In the genomic region with DNA sequence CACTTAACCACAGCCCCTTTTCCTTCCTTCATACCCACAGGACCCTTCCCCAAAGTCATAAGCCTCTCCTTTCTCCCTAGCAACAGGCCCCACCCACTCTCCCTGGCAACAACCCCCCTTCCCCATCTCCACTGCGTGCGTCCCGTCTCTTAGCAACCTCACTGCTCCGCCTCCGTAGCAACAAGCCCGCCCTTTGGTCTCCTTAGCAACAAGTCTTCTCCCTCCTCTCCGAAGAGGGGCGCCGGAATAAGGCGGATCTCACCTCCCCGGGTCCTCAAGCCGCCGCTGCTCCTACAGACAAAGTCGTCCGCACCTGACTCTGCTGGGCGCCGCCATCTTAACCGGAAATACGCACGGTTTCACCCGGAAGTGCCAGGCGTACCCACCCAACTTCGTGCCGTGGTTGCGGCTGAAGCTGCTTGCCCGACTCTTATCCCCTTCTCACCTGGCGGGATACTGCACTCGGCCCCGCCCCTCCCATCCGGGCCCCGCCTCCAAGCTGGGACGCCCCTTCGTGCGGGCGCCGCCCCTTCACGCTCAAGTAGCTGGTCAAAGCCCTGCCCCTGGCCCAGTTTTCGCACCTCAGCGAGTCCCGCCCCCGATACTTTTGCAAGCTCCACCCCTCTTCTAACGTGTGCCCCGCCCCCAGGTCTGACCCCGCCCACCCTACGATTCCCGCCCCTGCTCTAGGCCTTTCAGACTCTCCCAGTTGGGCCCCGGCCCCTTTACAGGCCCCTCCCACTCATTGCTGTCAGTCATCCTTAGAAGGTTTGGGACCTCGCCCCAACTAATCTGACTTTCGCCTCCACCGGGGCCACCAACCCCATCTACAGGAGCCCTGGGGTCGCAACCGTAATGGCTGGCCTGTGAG, we compare ENCODE assay signal across 1 cellular context.
TF ChIP-seq lines count a peak whose summit lies in the region.

TSS of gene HSPBP1 (minus strand) at position 338 of the 871 bp plus-strand sequence. CDS start 502 bp downstream, outside the sequence.

TF ChIP-seq in H1, 55 proteins besides CTCF, POLR2A, EP300 and RAD21:
- no peak for TF ChIP-seq BACH1 (IDR thresholded peaks at IDR 0.05; ENCODE audit: low read length)
- TF ChIP-seq BRCA1 (IDR thresholded peaks at IDR 0.05; ENCODE audit: low read depth, low read length) = no peak
- peak; percentile 98 for TF ChIP-seq KDM4A (IDR thresholded peaks at IDR 0.05; ENCODE audit: low read depth, low read length, severe bottlenecking)
- no peak for TF ChIP-seq EGR1 (IDR thresholded peaks at IDR 0.05; ENCODE audit: borderline replicate concordance, low read depth, low read length)
- TF ChIP-seq TCF12 (IDR thresholded peaks at IDR 0.05; ENCODE audit: low read depth, low read length) = no peak
- TF ChIP-seq, protein P1, sequence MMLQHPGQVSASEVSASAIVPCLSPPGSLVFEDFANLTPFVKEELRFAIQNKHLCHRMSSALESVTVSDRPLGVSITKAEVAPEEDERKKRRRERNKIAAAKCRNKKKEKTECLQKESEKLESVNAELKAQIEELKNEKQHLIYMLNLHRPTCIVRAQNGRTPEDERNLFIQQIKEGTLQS (IDR thresholded peaks at IDR 0.05; ENCODE audit: insufficient read depth, low read depth, low read length) = no peak
- TF ChIP-seq KDM5A (IDR thresholded peaks at IDR 0.05; ENCODE audit: low read length) = peak; percentile 95
- peak; percentile 21 for TF ChIP-seq SP1 (IDR thresholded peaks at IDR 0.05; ENCODE audit: low read depth, low read length)
- peak; percentile 82 for TF ChIP-seq TBP (IDR thresholded peaks at IDR 0.05; ENCODE audit: low read depth, low read length)
- TF ChIP-seq YY1 (IDR thresholded peaks at IDR 0.05; ENCODE audit: low read depth, low read length) = peak; percentile 98
- peak; percentile 89 for TF ChIP-seq TAF1 (IDR thresholded peaks at IDR 0.05; ENCODE audit: low read depth, low read length)
- peak; percentile 72; the same call in 1 of the 2 replicates for TF ChIP-seq POLR2AphosphoS5 (IDR thresholded peaks at IDR 0.05; ENCODE audit: low read depth, low read length)
- peak; percentile 97 for TF ChIP-seq GABPA (IDR thresholded peaks at IDR 0.05; ENCODE audit: borderline replicate concordance, insufficient read depth, low read length)
- TF ChIP-seq ASH2L (IDR thresholded peaks at IDR 0.05; ENCODE audit: low read length) = peak; percentile 93
- TF ChIP-seq, protein P2, sequence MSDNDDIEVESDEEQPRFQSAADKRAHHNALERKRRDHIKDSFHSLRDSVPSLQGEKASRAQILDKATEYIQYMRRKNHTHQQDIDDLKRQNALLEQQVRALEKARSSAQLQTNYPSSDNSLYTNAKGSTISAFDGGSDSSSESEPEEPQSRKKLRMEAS (IDR thresholded peaks at IDR 0.05) = peak; percentile 66
- no peak for TF ChIP-seq TEAD4 (IDR thresholded peaks at IDR 0.05; ENCODE audit: low read depth, low read length)
- TF ChIP-seq RBBP5 (IDR thresholded peaks at IDR 0.05; ENCODE audit: borderline replicate concordance, low read depth, low read length) = peak; percentile 81; the same call in 1 of the 2 replicates
- no peak for TF ChIP-seq SP2 (IDR thresholded peaks at IDR 0.05; ENCODE audit: low read length)
- TF ChIP-seq SAP30 (IDR thresholded peaks at IDR 0.05; ENCODE audit: insufficient read depth, insufficient replicate concordance, low read length) = peak; percentile 97
- TF ChIP-seq CREB1 (IDR thresholded peaks at IDR 0.05) = peak; percentile 85
- TF ChIP-seq SIN3A (conservative IDR thresholded peaks at IDR 0.05 in 1 of 2, IDR thresholded peaks at IDR 0.05 in 1 of 2; ENCODE audit: low read depth in 1 of 2, low read length in 2 of 2) = peak; percentile 40 to 99; a peak in 3 of 4 replicates
- peak; percentile 84 for TF ChIP-seq PHF8 (conservative IDR thresholded peaks at IDR 0.05; ENCODE audit: low read depth, low read length)
- TF ChIP-seq ZNF274 (IDR thresholded peaks at IDR 0.05; ENCODE audit: borderline replicate concordance, extremely low read depth, low read length) = no peak
- peak; percentile 52; the same call in 1 of the 2 replicates for TF ChIP-seq RFX5 (IDR thresholded peaks at IDR 0.05; ENCODE audit: borderline replicate concordance, low read depth, low read length)
- peak; percentile 26; the same call in 1 of the 2 replicates for TF ChIP-seq SP4 (IDR thresholded peaks at IDR 0.05; ENCODE audit: low read length)
- TF ChIP-seq HDAC2 (IDR thresholded peaks at IDR 0.05; ENCODE audit: borderline replicate concordance in 1 of 2, low read depth in 2 of 2, low read length in 2 of 2) = peak in 1 of 2 experiments; percentile 56; a peak in 1 of 4 replicates
- peak; percentile 41; the same call in 1 of the 2 replicates for TF ChIP-seq SIX5 (IDR thresholded peaks at IDR 0.05; ENCODE audit: low read depth, low read length)
- no peak for TF ChIP-seq POU5F1 (IDR thresholded peaks at IDR 0.05; ENCODE audit: low read depth, low read length)
